In genomic region chr4:122514671-122515070, GRCh38 we compare ENCODE assay signal across 29 cellular contexts. TPM values are rescaled to one million over a fixed set of nuclear protein-coding genes. Genes with fewer than 3 reads are reported as not detected.
"Had no signal": no experiment of that assay in that cellular context is flagged by ENCODE, and none has a peak within 500 bp of the region (broad histone marks: within the 10 kb centered on the region; RNA-seq: fewer than 3 reads in every experiment).

No MANE protein-coding gene starts in this region.

- H3K27me3 Mint-ChIP-seq: central memory CD8-positive, alpha-beta T cell had no signal

- H3K27me3 ChIP-seq: Peyer's patch, SJCRH30 had no signal

- H3K36me3 Mint-ChIP-seq: activated naive CD8-positive, alpha-beta T cell; brain had no signal

- H3K9me3 Mint-ChIP-seq: brain; central memory CD8-positive, alpha-beta T cell had no signal

- H3K4me1 ChIP-seq: Peyer's patch, SJCRH30 had no signal

- H3K27ac ChIP-seq: Peyer's patch, RWPE1, SJCRH30 had no signal

- H3K4me2 ChIP-seq: SK-N-SH had no signal

- H3K9ac ChIP-seq: SK-N-SH had no signal

- H3K4me1 Mint-ChIP-seq: brain; central memory CD8-positive, alpha-beta T cell had no signal

- H3K4me3 ChIP-seq: Peyer's patch, SJCRH30 had no signal

- DNase-seq: activated CD4-positive, alpha-beta T cell treated with anti-CD3 and anti-CD28 coated beads for 48 hours; activated CD8-positive, alpha-beta memory T cell treated with anti-CD3 and anti-CD28 coated beads, Interleukin-2, amount 50 U/mL, for 48 hours; activated CD8-positive, alpha-beta T cell treated with anti-CD3 and anti-CD28 coated beads, Interleukin-2, amount 10 ng/mL, durations not matched to agents 7 days and 5 days; activated gamma-delta T cell treated with Interleukin-2 at 50 U/mL for 16 hours; amygdala; IMR-90; KG1; NCI-H1092; NCI-H1417; NCI-H1694; NCI-H2029; NCI-H2107; NCI-H2171 treated with DMSO at 0.1 percent for 48 hours; NCI-H226; NCI-H510A; NCI-H526 treated with DMSO at 0.1 percent for 48 hours; NCI-H82; Peyer's patch; Right ventricle myocardium superior; SJCRH30; SK-N-SH; T-helper 1 cell had no signal

- H3K4me3 Mint-ChIP-seq: activated CD8-positive, alpha-beta T cell treated with anti-CD3 and anti-CD28 coated beads, Interleukin-2, amount 10 ng/mL, durations not matched to agents 7 days and 5 days; activated naive CD8-positive, alpha-beta T cell; brain; central memory CD8-positive, alpha-beta T cell had no signal

- H3K9me3 ChIP-seq: Peyer's patch, SJCRH30, SK-N-SH had no signal

- H3K27ac Mint-ChIP-seq: activated CD8-positive, alpha-beta T cell treated with anti-CD3 and anti-CD28 coated beads, Interleukin-2, amount 10 ng/mL, durations not matched to agents 7 days and 5 days; activated naive CD8-positive, alpha-beta T cell; brain had no signal

- ATAC-seq: activated CD4-positive, CD25-positive, alpha-beta regulatory T cell treated with anti-CD3 and anti-CD28 coated beads, Interleukin-2, amount 50 U/mL, for 24 hours; activated CD8-positive, alpha-beta T cell treated with anti-CD3 and anti-CD28 coated beads, Interleukin-2, amount 10 ng/mL, durations not matched to agents 7 days and 5 days had no signal

- H3K36me3 ChIP-seq: Peyer's patch, SJCRH30 had no signal

RNA-seq across cellular contexts. Expression of gene IL2, which starts 58.1 kb away (rescaled TPM):
- total RNA-seq: astrocyte, IMR-90, MCF 10A, Peyer's patch, Right ventricle myocardium superior, SJCRH30 had no signal
- polyA plus RNA-seq: IMR-90, SK-N-SH had no signal
